Comparison of ENCODE assay signal across 8 cellular contexts in genomic region chr14:23307146-23307447, GRCh38. TPM values are rescaled to one million over a fixed set of nuclear protein-coding genes. Genes with fewer than 3 reads are reported as not detected.
DNase-seq lines count a peak whose midpoint lies in the region; ATAC-seq, FAIRE-seq and TF ChIP-seq lines count a peak whose summit lies in the region.

No MANE protein-coding gene starts in this region.

- H3K23ac ChIP-seq in mesendoderm (ENCODE audit: low read length) = peak overlapping the region; percentile 45

- peak overlapping the region; percentile 78 for H2BK5ac ChIP-seq in mesendoderm (ENCODE audit: low read length)

- no peak for FAIRE-seq in bronchial epithelial cell (lab: Jason Lieb, UNC)

- H4K8ac ChIP-seq in mesendoderm (ENCODE audit: low read depth, low read length) = no peak overlapping the region

- H3K4me1 Mint-ChIP-seq in activated T-cell treated with anti-CD3 and anti-CD28 coated beads, Interleukin-2, amount 50 U/mL, for 4 hours (ENCODE audit: low read depth) = peaks cover 5% of the 10 kb centered on the region
- peaks cover 17% of the 10 kb centered on the region for H3K4me1 Mint-ChIP-seq in type B pancreatic cell (ENCODE audit: unreplicated experiment)

- H3K27me3 ChIP-seq in bronchial epithelial cell (ENCODE audit: control insufficient read depth, insufficient read depth, low read length) (no peaks in the 10 kb centered on the region), mesendoderm (ENCODE audit: insufficient read depth, low read length, poor library complexity) (no peaks in the 10 kb centered on the region)

- TF ChIP-seq CTCF in bronchial epithelial cell (IDR thresholded peaks at IDR 0.05; ENCODE audit: insufficient read depth, low read length, severe bottlenecking) = no peak
- no peak for TF ChIP-seq CTCF in type B pancreatic cell (conservative IDR thresholded peaks at IDR 0.05)

- H2BK120ac ChIP-seq in mesendoderm (ENCODE audit: low read depth, low read length) = peak overlapping the region; percentile 15

- H3K4me2 ChIP-seq in mesendoderm (ENCODE audit: low read length) = peak overlapping the region; percentile 91

- peak overlapping the region; percentile 93 for H2AK5ac ChIP-seq in mesendoderm (ENCODE audit: low read length)

- no peak for DNase-seq in activated T-cell treated with anti-CD3 and anti-CD28 coated beads, Interleukin-2, amount 50 U/mL, for 4 hours
- no peak for DNase-seq in activated T-cell treated with anti-CD3 and anti-CD28 coated beads, Interleukin-2, amount 50 U/mL, for 1 hour
- DNase-seq in bronchial epithelial cell (ENCODE audit: low read depth) = no peak
- DNase-seq in mesendoderm = no peak
- no peak for DNase-seq in type B pancreatic cell (ENCODE audit: extremely low spot score, unreplicated experiment)
- no peak for DNase-seq in AG20443 (ENCODE audit: low spot score)
- DNase-seq in H4 (ENCODE audit: low spot score) = no peak

- no peaks in the 10 kb centered on the region for H3K9me3 Mint-ChIP-seq in activated T-cell treated with anti-CD3 and anti-CD28 coated beads, Interleukin-2, amount 50 U/mL, for 4 hours
- no peaks in the 10 kb centered on the region for H3K9me3 Mint-ChIP-seq in type B pancreatic cell

- H3K4me3 Mint-ChIP-seq in activated T-cell treated with anti-CD3 and anti-CD28 coated beads, Interleukin-2, amount 50 U/mL, for 4 hours = peak overlapping the region; percentile 38
- peak overlapping the region; percentile 97 for H3K4me3 Mint-ChIP-seq in type B pancreatic cell

- H3K36me3 ChIP-seq in bronchial epithelial cell (ENCODE audit: control insufficient read depth, insufficient read depth, low read length) = peaks cover 20% of the 10 kb centered on the region
- no peaks in the 10 kb centered on the region for H3K36me3 ChIP-seq in mesendoderm (ENCODE audit: control insufficient read depth, insufficient read depth, low read length)

- peaks cover 35% of the 10 kb centered on the region for H3K27me3 Mint-ChIP-seq in activated T-cell treated with anti-CD3 and anti-CD28 coated beads, Interleukin-2, amount 50 U/mL, for 4 hours (ENCODE audit: low read depth)
- no peaks in the 10 kb centered on the region for H3K27me3 Mint-ChIP-seq in type B pancreatic cell

- H3K4ac ChIP-seq in mesendoderm (ENCODE audit: low read depth, low read length) = peak overlapping the region; percentile 85

- H3K79me2 ChIP-seq in mesendoderm (ENCODE audit: control insufficient read depth, insufficient read depth, low read length) = peaks cover 14% of the 10 kb centered on the region

- peak overlapping the region; percentile 99 for H3K9ac ChIP-seq in mesendoderm (ENCODE audit: low read length)

- H3K18ac ChIP-seq in mesendoderm (ENCODE audit: low read length) = peak overlapping the region; percentile 72

- peak overlapping the region; percentile 83 for H3K27ac ChIP-seq in mesendoderm (ENCODE audit: low read depth, low read length)

- H2BK15ac ChIP-seq in mesendoderm (replicated peaks; ENCODE audit: low read depth) = no peak overlapping the region

- H3K4me3 ChIP-seq in bronchial epithelial cell (ENCODE audit: low read depth, low read length) = peak overlapping the region; percentile 52
- peak overlapping the region; percentile 93 for H3K4me3 ChIP-seq in mesendoderm (ENCODE audit: low read length)

- peak overlapping the region; percentile 82 for H3K27ac Mint-ChIP-seq in type B pancreatic cell

- H3K79me1 ChIP-seq in mesendoderm (ENCODE audit: low read length) = peaks cover 23% of the 10 kb centered on the region

- H4K5ac ChIP-seq in mesendoderm (ENCODE audit: low read length) = peak overlapping the region; percentile 34

- peaks cover 4% of the 10 kb centered on the region for H3K4me1 ChIP-seq in mesendoderm (ENCODE audit: control insufficient read depth, low read depth, low read length)

- peak overlapping the region; percentile 98 for H3K56ac ChIP-seq in mesendoderm (ENCODE audit: low read length)

- ATAC-seq in activated T-cell treated with anti-CD3 and anti-CD28 coated beads, Interleukin-2, amount 50 U/mL, for 4 hours = no peak
- no peak for ATAC-seq in GM21717 (IDR thresholded peaks at IDR 0.05; ENCODE audit: unreplicated experiment)

- no CpG with 5 or more reads among the region's 3 CpGs for WGBS in mesendoderm (ENCODE audit: extremely low coverage, insufficient coverage, low lambda C conversion rate)

- no peaks in the 10 kb centered on the region for H3K36me3 Mint-ChIP-seq in activated T-cell treated with anti-CD3 and anti-CD28 coated beads, Interleukin-2, amount 50 U/mL, for 4 hours (ENCODE audit: insufficient read depth)
- H3K36me3 Mint-ChIP-seq in type B pancreatic cell = peaks cover 6% of the 10 kb centered on the region

RNA-seq across cellular contexts. Expression of gene BCL2L2, which starts 0.5 kb away (rescaled TPM):
- total RNA-seq in activated T-cell treated with anti-CD3 and anti-CD28 coated beads, Interleukin-2, amount 50 U/mL, for 4 hours = under 1 TPM; 0.10 to 0.73 (median 0.40) TPM
- 25.0 and 31.7 TPM in 2 replicates for total RNA-seq in bronchial epithelial cell
- 6.5 TPM for polyA plus RNA-seq in mesendoderm (2013, experiment 1 of 2)
- 6.5 TPM for polyA plus RNA-seq in mesendoderm (2013, experiment 2 of 2)
- 21.0 and 22.5 TPM in 2 replicates for total RNA-seq in type B pancreatic cell (ENCODE audit: low replicate concordance)
- total RNA-seq in H4 (2014; rRNA removed; shearing (Covaris generic)) = 9.7 and 14.5 TPM in 2 replicates

RNA-seq across cellular contexts. Expression of gene PPP1R3E, which starts 4.4 kb away (rescaled TPM):
- total RNA-seq in activated T-cell treated with anti-CD3 and anti-CD28 coated beads, Interleukin-2, amount 50 U/mL, for 4 hours = 1 to 10 TPM; 7.3 to 7.9 (median 7.8) TPM
- total RNA-seq in bronchial epithelial cell (2.9 and 3.4 TPM in 2 replicates), type B pancreatic cell (ENCODE audit: low replicate concordance) (10.1 and 16.7 TPM in 2 replicates)
- polyA plus RNA-seq in mesendoderm (2013, experiment 1 of 2) = 1.8 TPM
- polyA plus RNA-seq in mesendoderm (2013, experiment 2 of 2) = 1.8 TPM
- 2.8 and 4.6 TPM in 2 replicates for total RNA-seq in H4 (2014; rRNA removed; shearing (Covaris generic))

RNA-seq across cellular contexts. Expression of gene PABPN1, which starts 14.2 kb away (rescaled TPM):
- total RNA-seq in activated T-cell treated with anti-CD3 and anti-CD28 coated beads, Interleukin-2, amount 50 U/mL, for 4 hours = 100 to 1,000 TPM; 319 to 339 (median 333) TPM
- total RNA-seq in bronchial epithelial cell (114 and 134 TPM in 2 replicates), type B pancreatic cell (ENCODE audit: low replicate concordance) (202 and 337 TPM in 2 replicates)
- polyA plus RNA-seq in mesendoderm (2013, experiment 1 of 2) = 246 TPM
- polyA plus RNA-seq in mesendoderm (2013, experiment 2 of 2) = 254 TPM
- 101 and 109 TPM in 2 replicates for total RNA-seq in H4 (2014; rRNA removed; shearing (Covaris generic))

RNA-seq across cellular contexts. Expression of gene HOMEZ, which starts 21.2 kb away (rescaled TPM):
- total RNA-seq in activated T-cell treated with anti-CD3 and anti-CD28 coated beads, Interleukin-2, amount 50 U/mL, for 4 hours = 1 to 10 TPM; 5.8 to 8.4 (median 8.1) TPM
- total RNA-seq in bronchial epithelial cell = 5.0 and 6.3 TPM in 2 replicates
- polyA plus RNA-seq in mesendoderm (2013, experiment 1 of 2) = 8.8 TPM
- polyA plus RNA-seq in mesendoderm (2013, experiment 2 of 2) = 8.4 TPM
- 15.9 and 19.5 TPM in 2 replicates for total RNA-seq in type B pancreatic cell (ENCODE audit: low replicate concordance)
- 9.8 and 11.4 TPM in 2 replicates for total RNA-seq in H4 (2014; rRNA removed; shearing (Covaris generic))

RNA-seq across cellular contexts. Expression of gene SLC22A17, which starts 45.6 kb away (rescaled TPM):
- 1 to 10 TPM; 2.0 to 2.4 (median 2.3) TPM for total RNA-seq in activated T-cell treated with anti-CD3 and anti-CD28 coated beads, Interleukin-2, amount 50 U/mL, for 4 hours
- total RNA-seq in bronchial epithelial cell (0.79 and 0.90 TPM in 2 replicates), type B pancreatic cell (ENCODE audit: low replicate concordance) (16.8 and 52.5 TPM in 2 replicates)
- polyA plus RNA-seq in mesendoderm (2013, experiment 1 of 2) = 15.4 TPM
- polyA plus RNA-seq in mesendoderm (2013, experiment 2 of 2) = 16.7 TPM
- 4.6 and 5.3 TPM in 2 replicates for total RNA-seq in H4 (2014; rRNA removed; shearing (Covaris generic))
